Comparison of ENCODE assay signal across 18 cellular contexts in the genomic region with DNA sequence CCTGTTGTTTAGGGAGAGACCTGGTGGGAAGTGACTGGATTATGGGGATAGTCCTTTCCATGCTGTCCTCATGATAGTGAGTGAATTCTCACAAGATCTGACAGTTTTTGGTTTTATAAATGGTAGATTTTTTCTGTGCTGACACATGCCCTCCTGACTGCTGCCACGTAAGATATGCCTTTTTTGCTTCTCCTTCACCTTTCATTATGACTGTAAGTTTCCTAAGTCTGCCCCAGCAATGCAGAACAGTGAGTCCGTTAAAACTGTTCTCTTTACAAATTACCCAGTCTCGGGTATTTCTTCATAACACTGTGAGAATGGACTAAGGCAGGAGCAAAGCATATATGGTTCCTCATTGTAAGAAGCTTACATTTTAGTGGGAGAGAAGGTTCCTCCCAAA.
"Had no signal": no experiment of that assay in that cellular context is flagged by ENCODE, and none has a peak within 500 bp of the region (broad histone marks: within the 10 kb centered on the region; RNA-seq: fewer than 3 reads in every experiment).

No MANE protein-coding gene starts in this region.

- H3K4me3 Mint-ChIP-seq: immature natural killer cell; natural killer cell treated with Interleukin-12 subunit alpha and Interleukin-12 subunit beta and Interleukin-15 and Interleukin-18, amount 100 ng/mL, for 72 hours; neural progenitor cell; type B pancreatic cell had no signal

- DNase-seq: dermis blood vessel endothelial cell; erythroblast; foreskin keratinocyte; immature natural killer cell; left ventricle myocardium inferior; lower lobe of right lung; mesenchymal stem cell; midbrain; nucleus accumbens; ovary; sigmoid colon; stimulated activated CD4-positive, alpha-beta T cell treated with anti-CD3 and anti-CD28 coated beads, Interleukin-2, amount 100 ng/mL, for 24 hours; stimulated activated naive CD8-positive, alpha-beta T cell treated with anti-CD3 and anti-CD28 coated beads, Interleukin-15, Interleukin-2, amounts not matched to agents 100 U/mL and 50 U/mL, for 24 hours; thyroid gland; uterus had no signal

- H3K36me3 Mint-ChIP-seq: immature natural killer cell, neural progenitor cell, type B pancreatic cell had no signal

- H3K9me3 Mint-ChIP-seq: natural killer cell treated with Interleukin-12 subunit alpha and Interleukin-12 subunit beta and Interleukin-15 and Interleukin-18, amount 100 ng/mL, for 72 hours; type B pancreatic cell had no signal

- H3K27me3 Mint-ChIP-seq: natural killer cell treated with Interleukin-12 subunit alpha and Interleukin-12 subunit beta and Interleukin-15 and Interleukin-18, amount 100 ng/mL, for 72 hours; type B pancreatic cell had no signal

- ATAC-seq: foreskin keratinocyte; lower lobe of right lung; natural killer cell treated with Interleukin-12 subunit alpha and Interleukin-12 subunit beta and Interleukin-15 and Interleukin-18, amount 100 ng/mL, for 72 hours; stimulated activated naive CD8-positive, alpha-beta T cell treated with anti-CD3 and anti-CD28 coated beads, Interleukin-15, Interleukin-2, amounts not matched to agents 100 U/mL and 50 U/mL, for 24 hours had no signal

- H3K4me1 Mint-ChIP-seq: immature natural killer cell, neural progenitor cell had no signal

- H3K27ac Mint-ChIP-seq: immature natural killer cell; natural killer cell treated with Interleukin-12 subunit alpha and Interleukin-12 subunit beta and Interleukin-15 and Interleukin-18, amount 100 ng/mL, for 72 hours; neural progenitor cell; type B pancreatic cell had no signal
